1 cellular context compared by ENCODE assay signal in genomic region chr7:56051339-56052191, GRCh38.
A peak's percentile ranks its signal among the peaks of the same experiment; 100 is the strongest.
TF ChIP-seq lines count a peak whose summit lies in the region.

TSS of gene CCT6A (plus strand) at chr7:56051765. CDS start at chr7:56051849, 84 bp downstream.
TSS of gene PSPH (minus strand) at chr7:56051444. CDS start at chr7:56021212, 30,232 bp downstream.

TF ChIP-seq in HepG2, 621 proteins besides CTCF, POLR2A, EP300 and RAD21 (continued from another document and continues in another):
- TF ChIP-seq MED8 (CRISPR knock-in tag; IDR thresholded peaks at IDR 0.05; ENCODE audit: insufficient replicate concordance): peak; percentile 68
- peak; percentile 96 for TF ChIP-seq SP4 (CRISPR knock-in tag; IDR thresholded peaks at IDR 0.05)
- TF ChIP-seq ZFP91 (CRISPR knock-in tag; IDR thresholded peaks at IDR 0.05; ENCODE audit: borderline replicate concordance): peak; percentile 82
- TF ChIP-seq ZNF577 (CRISPR knock-in tag; IDR thresholded peaks at IDR 0.05; ENCODE audit: borderline replicate concordance, low read depth): no peak
- peak; percentile 99 for TF ChIP-seq RBFOX2 (IDR thresholded peaks at IDR 0.05; ENCODE audit: low read depth, low read length)
- no peak for TF ChIP-seq E2F2 (CRISPR knock-in tag; IDR thresholded peaks at IDR 0.05; ENCODE audit: borderline replicate concordance)
- TF ChIP-seq ZNF326 (CRISPR knock-in tag; IDR thresholded peaks at IDR 0.05; ENCODE audit: borderline replicate concordance): no peak
- TF ChIP-seq SRY (CRISPR knock-in tag; IDR thresholded peaks at IDR 0.05): peak; percentile 74
- no peak for TF ChIP-seq MAF1 (CRISPR knock-in tag; IDR thresholded peaks at IDR 0.05; ENCODE audit: borderline replicate concordance)
- TF ChIP-seq ARHGAP35 (CRISPR knock-in tag; IDR thresholded peaks at IDR 0.05; ENCODE audit: borderline replicate concordance): peak; percentile 61; the same call in 1 of the 2 replicates
- TF ChIP-seq THAP11 (CRISPR knock-in tag; IDR thresholded peaks at IDR 0.05): peak; percentile 91
- TF ChIP-seq ZNF839 (CRISPR knock-in tag; IDR thresholded peaks at IDR 0.05; ENCODE audit: borderline replicate concordance): peak; percentile 77; the same call in 1 of the 2 replicates
- TF ChIP-seq HBP1 (CRISPR knock-in tag; IDR thresholded peaks at IDR 0.05; ENCODE audit: low read depth): no peak
- peak; percentile 70; the same call in 1 of the 2 replicates for TF ChIP-seq RFXAP (CRISPR knock-in tag; IDR thresholded peaks at IDR 0.05; ENCODE audit: borderline replicate concordance)
- TF ChIP-seq SALL1 (CRISPR knock-in tag; IDR thresholded peaks at IDR 0.05): peak; percentile 92
- peak; percentile 80; the same call in 1 of the 2 replicates for TF ChIP-seq ZNF749 (CRISPR knock-in tag; IDR thresholded peaks at IDR 0.05; ENCODE audit: borderline replicate concordance)
- TF ChIP-seq NR2C2 (CRISPR knock-in tag; IDR thresholded peaks at IDR 0.05; ENCODE audit: borderline replicate concordance): peak; percentile 76
- peak; percentile 93 for TF ChIP-seq ZNF546 (CRISPR knock-in tag; conservative IDR thresholded peaks at IDR 0.05)
- no peak for TF ChIP-seq ZC3H4 (CRISPR knock-in tag; IDR thresholded peaks at IDR 0.05; ENCODE audit: borderline replicate concordance)
- TF ChIP-seq THAP7 (CRISPR knock-in tag; IDR thresholded peaks at IDR 0.05): peak; percentile 81
- TF ChIP-seq ZBTB14 (CRISPR knock-in tag; IDR thresholded peaks at IDR 0.05): peak; percentile 80
- TF ChIP-seq ARNTL (CRISPR knock-in tag; IDR thresholded peaks at IDR 0.05): peak; percentile 29; the same call in 1 of the 2 replicates
- peak; percentile 63; the same call in 1 of the 2 replicates for TF ChIP-seq ZFP41 (CRISPR knock-in tag; IDR thresholded peaks at IDR 0.05; ENCODE audit: borderline replicate concordance)
- 0 out of 2 replicates have a peak, but pooled peaks have one; percentile 40 for TF ChIP-seq ZBTB44 (CRISPR knock-in tag; IDR thresholded peaks at IDR 0.05)
- TF ChIP-seq GPN1 (CRISPR knock-in tag; IDR thresholded peaks at IDR 0.05; ENCODE audit: borderline replicate concordance): no peak
- TF ChIP-seq CC2D1A (CRISPR knock-in tag; IDR thresholded peaks at IDR 0.05): no peak
- no peak for TF ChIP-seq CBX1 (IDR thresholded peaks at IDR 0.05; ENCODE audit: low read depth)
- TF ChIP-seq TCF7 (IDR thresholded peaks at IDR 0.05; ENCODE audit: low read depth): no peak
- no peak for TF ChIP-seq SETDB1 (CRISPR knock-in tag; IDR thresholded peaks at IDR 0.05; ENCODE audit: borderline replicate concordance)
- TF ChIP-seq ATF2 (CRISPR knock-in tag; IDR thresholded peaks at IDR 0.05): peak; percentile 84
- TF ChIP-seq GMEB1 (CRISPR knock-in tag; IDR thresholded peaks at IDR 0.05; ENCODE audit: borderline replicate concordance): peak; percentile 100
- TF ChIP-seq ZNF687 (CRISPR knock-in tag; IDR thresholded peaks at IDR 0.05): peak; percentile 99
- TF ChIP-seq ZMAT5 (CRISPR knock-in tag; IDR thresholded peaks at IDR 0.05; ENCODE audit: borderline replicate concordance, low read depth): no peak
- TF ChIP-seq AGO2 (optimal IDR thresholded peaks at IDR 0.05; ENCODE audit: low read depth, low read length): peak; percentile 84
- TF ChIP-seq DZIP1 (CRISPR knock-in tag; IDR thresholded peaks at IDR 0.05): no peak
- TF ChIP-seq MEF2D (CRISPR knock-in tag; IDR thresholded peaks at IDR 0.05): 0 out of 2 replicates have a peak, but pooled peaks have one; percentile 47
